In the genomic region with DNA sequence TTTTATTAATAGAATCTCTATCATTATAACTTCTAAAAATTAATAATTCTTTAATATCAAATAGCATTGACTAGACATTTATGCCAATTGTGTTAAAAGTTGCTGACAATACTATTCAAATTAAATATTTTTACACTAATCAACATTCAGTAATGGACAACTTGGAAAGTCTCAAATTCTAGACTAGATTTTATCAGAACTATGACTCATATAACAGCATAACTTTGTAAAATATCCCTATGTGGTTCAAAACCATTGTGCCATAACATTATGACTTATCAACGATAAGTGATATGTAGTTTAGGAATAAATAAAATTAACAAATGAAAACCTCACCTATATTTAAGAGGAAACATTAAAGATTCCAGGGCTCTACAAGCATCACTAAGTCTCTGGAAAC, we compare ENCODE assay signal across 24 cellular contexts.
"Had no signal": no experiment of that assay in that cellular context is flagged by ENCODE, and none has a peak within 500 bp of the region (broad histone marks: within the 10 kb centered on the region; RNA-seq: fewer than 3 reads in every experiment).

No MANE protein-coding gene starts in this region.

- H3K79me2 ChIP-seq: hepatocyte, parathyroid adenoma had no signal

- H3K27ac ChIP-seq: breast epithelium, hepatocyte, parathyroid adenoma, right lobe of liver, testis, uterus had no signal

- H3K4me1 ChIP-seq: breast epithelium, parathyroid adenoma, right lobe of liver, testis, uterus had no signal

- H2AFZ ChIP-seq: hepatocyte, parathyroid adenoma had no signal

- ATAC-seq: activated T-cell treated with anti-CD3 and anti-CD28 coated beads, Interleukin-2, amount 50 U/mL, for 4 hours; esophagus mucosa; left colon; right lobe of liver; T-cell had no signal

- H3K36me3 ChIP-seq: breast epithelium, right lobe of liver, uterus had no signal

- H3K4me2 ChIP-seq: hepatocyte, smooth muscle cell had no signal

- H3K9me3 ChIP-seq: right lobe of liver, testis, uterus had no signal

- DNase-seq: activated CD4-positive, alpha-beta T cell treated with anti-CD3 and anti-CD28 coated beads, Interleukin-2, amount 50 U/mL, for 4 hours; activated CD8-positive, alpha-beta memory T cell treated with anti-CD3 and anti-CD28 coated beads for 24 hours; activated CD8-positive, alpha-beta memory T cell treated with anti-CD3 and anti-CD28 coated beads, Interleukin-2, amount 50 U/mL, for 4 hours; activated naive CD4-positive, alpha-beta T cell treated with Interleukin-2 at 50 U/mL for 16 hours; activated naive CD8-positive, alpha-beta T cell treated with anti-CD3 and anti-CD28 coated beads for 36 hours; activated T-cell treated with anti-CD3 and anti-CD28 coated beads, Interleukin-2, amount 50 U/mL, for 4 hours; amniotic stem cell; effector CD4-positive, alpha-beta T cell; glutamatergic neuron; immature natural killer cell; left colon; mesenchymal stem cell; nephron progenitor cell; right lobe of liver; stimulated activated CD4-positive, alpha-beta T cell treated with anti-CD3 and anti-CD28 coated beads, Interleukin-4, amount 100 ng/mL, for 1 hour; stimulated activated naive CD4-positive, alpha-beta T cell; T-cell; testis; uterus had no signal

- H3K4me3 ChIP-seq: breast epithelium, hepatocyte, right lobe of liver, smooth muscle cell, testis, uterus had no signal

- H3K27me3 ChIP-seq: breast epithelium, hepatocyte, right lobe of liver, testis, uterus had no signal
